8 cellular contexts compared by ENCODE assay signal in genomic region chr20:34955232-34956040, GRCh38. TPM values are rescaled to one million over a fixed set of nuclear protein-coding genes. Genes with fewer than 3 reads are reported as not detected.
DNase-seq lines count a peak whose midpoint lies in the region; ATAC-seq and TF ChIP-seq lines count a peak whose summit lies in the region.

Gene GSS, minus strand, starts transcription at chr20:34955806. Its CDS starts 3,954 bp downstream, at chr20:34951852.
Gene MYH7B, plus strand, starts transcription at chr20:34955868. Its CDS starts 22,138 bp downstream, at chr20:34978006.

- ATAC-seq in HG02623 (IDR thresholded peaks at IDR 0.05; ENCODE audit: unreplicated experiment) (peak; percentile 84), SK-N-SH treated with all-trans-retinoic acid at 6 μM for 48 hours (peak; percentile 97), thoracic aorta (ENCODE audit: insufficient number of reproducible peaks, low FRiP score, low read depth) (peak; percentile 88)

- peaks cover 17% of the 10 kb centered on the region for H3K4me1 Mint-ChIP-seq in activated naive CD8-positive, alpha-beta T cell treated with anti-CD3 and anti-CD28 coated beads for 36 hours
- peaks cover 15% of the 10 kb centered on the region for H3K4me1 Mint-ChIP-seq in glutamatergic neuron (ENCODE audit: low read depth, unreplicated experiment)

- peak within 1 kb of the TSS; percentile 88 for H3K27ac ChIP-seq in osteoblast (ENCODE audit: low read depth, low read length)
- peak within 1 kb of the TSS; percentile 86 to 92 for H3K27ac ChIP-seq in thoracic aorta

- TF ChIP-seq CTCF in GM12864 (IDR thresholded peaks at IDR 0.05; ENCODE audit: low read depth, low read length, missing control alignments) (peak; percentile 44), glutamatergic neuron (IDR thresholded peaks at IDR 0.05; ENCODE audit: partially characterized antibody, unreplicated experiment) (no peak), osteoblast (IDR thresholded peaks at IDR 0.05; ENCODE audit: extremely low read depth, low read depth, low read length) (peak; percentile 36), thoracic aorta (IDR thresholded peaks at IDR 0.05) (peak; percentile 51)

- peaks cover 8% of the 10 kb centered on the region for H3K36me3 ChIP-seq in osteoblast (ENCODE audit: insufficient read depth, low read length)
- no peaks in the 10 kb centered on the region for H3K36me3 ChIP-seq in thoracic aorta

- H3K27me3 ChIP-seq in osteoblast (ENCODE audit: insufficient read depth, low read length) (no peaks in the 10 kb centered on the region), thoracic aorta (replicated peaks; ENCODE audit: insufficient read depth) (no peaks in the 10 kb centered on the region)

- H3K4me3 Mint-ChIP-seq in activated naive CD8-positive, alpha-beta T cell treated with anti-CD3 and anti-CD28 coated beads for 36 hours, result peak within 1 kb of the TSS; percentile 99
- H3K4me3 Mint-ChIP-seq in glutamatergic neuron (ENCODE audit: unreplicated experiment), result peak within 1 kb of the TSS; percentile 99

- H3K9me3 ChIP-seq in osteoblast (ENCODE audit: low read depth, low read length), result no peaks in the 10 kb centered on the region
- no peaks in the 10 kb centered on the region for H3K9me3 ChIP-seq in thoracic aorta

- no peaks in the 10 kb centered on the region for H3K27me3 Mint-ChIP-seq in activated naive CD8-positive, alpha-beta T cell treated with anti-CD3 and anti-CD28 coated beads for 36 hours
- peaks cover 11% of the 10 kb centered on the region for H3K27me3 Mint-ChIP-seq in glutamatergic neuron (ENCODE audit: unreplicated experiment)

- no peaks in the 10 kb centered on the region for H3K9me3 Mint-ChIP-seq in activated naive CD8-positive, alpha-beta T cell treated with anti-CD3 and anti-CD28 coated beads for 36 hours
- peaks cover 8% of the 10 kb centered on the region for H3K9me3 Mint-ChIP-seq in glutamatergic neuron (ENCODE audit: unreplicated experiment)

- peak within 1 kb of the TSS; percentile 80 for H3K4me3 ChIP-seq in GM12864 (ENCODE audit: low read depth, low read length)
- peak within 1 kb of the TSS; percentile 90 for H3K4me3 ChIP-seq in osteoblast (ENCODE audit: insufficient read depth, low read length)
- H3K4me3 ChIP-seq in thoracic aorta, result peak within 1 kb of the TSS; percentile 95

- H2AFZ ChIP-seq in osteoblast (ENCODE audit: low read length), result peak within 1 kb of the TSS; percentile 97

- H3K36me3 Mint-ChIP-seq in activated naive CD8-positive, alpha-beta T cell treated with anti-CD3 and anti-CD28 coated beads for 36 hours, result peaks cover 7% of the 10 kb centered on the region
- H3K36me3 Mint-ChIP-seq in glutamatergic neuron (ENCODE audit: unreplicated experiment), result no peaks in the 10 kb centered on the region

- H3K4me1 ChIP-seq in osteoblast (ENCODE audit: insufficient read depth, low read length) (peaks cover 17% of the 10 kb centered on the region), thoracic aorta (ENCODE audit: control insufficient read depth in 1 of 2, low read depth in 2 of 2) (peaks cover 8 to 16% of the 10 kb centered on the region in 2 donors)

- peak; percentile 76 for DNase-seq in GM12864 (ENCODE audit: low read depth)
- DNase-seq in NCI-H1092 treated with DMSO at 0.1 percent for 48 hours (lab: John Stamatoyannopoulos, UW), result peak; percentile 96
- peak; percentile 98 for DNase-seq in activated naive CD8-positive, alpha-beta T cell treated with anti-CD3 and anti-CD28 coated beads for 36 hours
- peak; percentile 100 for DNase-seq in glutamatergic neuron
- DNase-seq in osteoblast (ENCODE audit: insufficient read length, low spot score, missing footprints), result peak; percentile 98
- peak; percentile 93 for DNase-seq in thoracic aorta (ENCODE audit: low spot score)

- H3K27ac Mint-ChIP-seq in activated naive CD8-positive, alpha-beta T cell treated with anti-CD3 and anti-CD28 coated beads for 36 hours, result peak within 1 kb of the TSS; percentile 98
- peak within 1 kb of the TSS; percentile 98 for H3K27ac Mint-ChIP-seq in glutamatergic neuron (ENCODE audit: unreplicated experiment)

- H3K4me2 ChIP-seq in osteoblast (ENCODE audit: insufficient read depth, low read length), result peak within 1 kb of the TSS; percentile 99

- H3K79me2 ChIP-seq in osteoblast (ENCODE audit: insufficient read depth, low read length), result peaks cover 30% of the 10 kb centered on the region

- H4K20me1 ChIP-seq in osteoblast (ENCODE audit: insufficient read depth, low read length), result no peaks in the 10 kb centered on the region

TF ChIP-seq in SK-N-SH treated with all-trans-retinoic acid at 6 μM for 48 hours, 23 proteins besides CTCF, POLR2A, EP300 and RAD21:
- no peak for TF ChIP-seq SNAI2 (CRISPR knock-in tag; IDR thresholded peaks at IDR 0.05)
- TF ChIP-seq, protein P1, sequence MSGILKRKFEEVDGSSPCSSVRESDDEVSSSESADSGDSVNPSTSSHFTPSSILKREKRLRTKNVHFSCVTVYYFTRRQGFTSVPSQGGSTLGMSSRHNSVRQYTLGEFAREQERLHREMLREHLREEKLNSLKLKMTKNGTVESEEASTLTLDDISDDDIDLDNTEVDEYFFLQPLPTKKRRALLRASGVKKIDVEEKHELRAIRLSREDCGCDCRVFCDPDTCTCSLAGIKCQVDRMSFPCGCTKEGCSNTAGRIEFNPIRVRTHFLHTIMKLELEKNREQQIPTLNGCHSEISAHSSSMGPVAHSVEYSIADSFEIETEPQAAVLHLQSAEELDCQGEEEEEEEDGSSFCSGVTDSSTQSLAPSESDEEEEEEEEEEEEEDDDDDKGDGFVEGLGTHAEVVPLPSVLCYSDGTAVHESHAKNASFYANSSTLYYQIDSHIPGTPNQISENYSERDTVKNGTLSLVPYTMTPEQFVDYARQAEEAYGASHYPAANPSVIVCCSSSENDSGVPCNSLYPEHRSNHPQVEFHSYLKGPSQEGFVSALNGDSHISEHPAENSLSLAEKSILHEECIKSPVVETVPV (CRISPR knock-in tag; IDR thresholded peaks at IDR 0.05), result no peak
- TF ChIP-seq, protein P2, sequence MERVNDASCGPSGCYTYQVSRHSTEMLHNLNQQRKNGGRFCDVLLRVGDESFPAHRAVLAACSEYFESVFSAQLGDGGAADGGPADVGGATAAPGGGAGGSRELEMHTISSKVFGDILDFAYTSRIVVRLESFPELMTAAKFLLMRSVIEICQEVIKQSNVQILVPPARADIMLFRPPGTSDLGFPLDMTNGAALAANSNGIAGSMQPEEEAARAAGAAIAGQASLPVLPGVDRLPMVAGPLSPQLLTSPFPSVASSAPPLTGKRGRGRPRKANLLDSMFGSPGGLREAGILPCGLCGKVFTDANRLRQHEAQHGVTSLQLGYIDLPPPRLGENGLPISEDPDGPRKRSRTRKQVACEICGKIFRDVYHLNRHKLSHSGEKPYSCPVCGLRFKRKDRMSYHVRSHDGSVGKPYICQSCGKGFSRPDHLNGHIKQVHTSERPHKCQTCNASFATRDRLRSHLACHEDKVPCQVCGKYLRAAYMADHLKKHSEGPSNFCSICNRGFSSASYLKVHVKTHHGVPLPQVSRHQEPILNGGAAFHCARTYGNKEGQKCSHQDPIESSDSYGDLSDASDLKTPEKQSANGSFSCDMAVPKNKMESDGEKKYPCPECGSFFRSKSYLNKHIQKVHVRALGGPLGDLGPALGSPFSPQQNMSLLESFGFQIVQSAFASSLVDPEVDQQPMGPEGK (CRISPR knock-in tag; IDR thresholded peaks at IDR 0.05; ENCODE audit: borderline replicate concordance), result 0 out of 2 replicates have a peak, but pooled peaks have one; percentile 17
- TF ChIP-seq ZFP30 (CRISPR knock-in tag; IDR thresholded peaks at IDR 0.05), result no peak
- peak; percentile 13; the same call in 1 of the 2 replicates for TF ChIP-seq TCF4 (CRISPR knock-in tag; IDR thresholded peaks at IDR 0.05; ENCODE audit: borderline replicate concordance)
- TF ChIP-seq OSR1 (CRISPR knock-in tag; IDR thresholded peaks at IDR 0.05), result no peak
- no peak for TF ChIP-seq ESRRG (CRISPR knock-in tag; IDR thresholded peaks at IDR 0.05)
- no peak for TF ChIP-seq ISL1 (CRISPR knock-in tag; IDR thresholded peaks at IDR 0.05)
- TF ChIP-seq POU6F1 (CRISPR knock-in tag; IDR thresholded peaks at IDR 0.05; ENCODE audit: borderline replicate concordance, low read depth), result 0 out of 2 replicates have a peak, but pooled peaks have one; percentile 25

RNA-seq across cellular contexts. Expression of gene GSS, which starts in this region (rescaled TPM):
- total RNA-seq in activated naive CD8-positive, alpha-beta T cell treated with anti-CD3 and anti-CD28 coated beads for 36 hours, result 10 to 100 TPM; 48.0 to 50.3 TPM
- total RNA-seq in glutamatergic neuron (ENCODE audit: unreplicated experiment) (28.2 TPM), osteoblast (54.6 and 58.3 TPM in 2 replicates), thoracic aorta (10 to 100 TPM; 36.5 to 40.5 TPM)

RNA-seq across cellular contexts. Expression of gene MYH7B, which starts in this region (rescaled TPM):
- total RNA-seq in activated naive CD8-positive, alpha-beta T cell treated with anti-CD3 and anti-CD28 coated beads for 36 hours, result under 1 TPM; 0.30 to 0.33 TPM
- total RNA-seq in glutamatergic neuron (ENCODE audit: unreplicated experiment) (1.5 TPM), osteoblast (0.29 and 0.36 TPM in 2 replicates), thoracic aorta (under 1 TPM; 0.14 to 0.27 TPM)

Comparison
In these comparisons a context has a peak if more than half of its experiments do, and no peak if none do; other contexts are left out.
1. Peak in every context shown above with its lines: DNase-seq, ATAC-seq, H3K4me3 ChIP-seq and H3K27ac ChIP-seq.